In the genomic region with DNA sequence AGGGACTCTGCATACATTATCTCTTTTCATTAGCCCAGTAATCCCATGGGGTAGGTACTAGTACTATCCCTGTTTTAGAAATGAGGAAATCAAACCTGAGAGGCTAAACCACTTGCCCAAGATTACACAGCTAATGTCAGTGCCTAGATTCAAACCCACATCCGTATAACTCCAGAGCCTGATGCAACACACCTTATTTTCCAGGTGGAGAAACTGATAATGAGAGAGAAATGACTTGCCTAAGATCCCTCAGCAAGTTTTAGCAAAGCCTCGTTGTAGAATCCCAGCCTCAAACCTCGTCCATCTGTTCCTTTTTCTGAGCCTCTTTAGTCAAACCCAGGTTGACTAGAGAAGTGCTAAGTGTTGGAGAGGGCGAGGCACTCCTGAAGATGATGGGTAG, we compare ENCODE assay signal across 1 cellular context.
TF ChIP-seq lines count a peak whose summit lies in the region.

No MANE protein-coding gene starts in this region.

TF ChIP-seq in neural cell, 6 proteins besides CTCF, POLR2A, EP300 and RAD21 (continued from another document):
- TF ChIP-seq MXI1 (conservative IDR thresholded peaks at IDR 0.05; ENCODE audit: poor library complexity, severe bottlenecking) (no peak), TAF1 (IDR thresholded peaks at IDR 0.05; ENCODE audit: low read depth) (no peak), SMC3 (conservative IDR thresholded peaks at IDR 0.05; ENCODE audit: poor library complexity) (no peak)
- TF ChIP-seq, protein P1, sequence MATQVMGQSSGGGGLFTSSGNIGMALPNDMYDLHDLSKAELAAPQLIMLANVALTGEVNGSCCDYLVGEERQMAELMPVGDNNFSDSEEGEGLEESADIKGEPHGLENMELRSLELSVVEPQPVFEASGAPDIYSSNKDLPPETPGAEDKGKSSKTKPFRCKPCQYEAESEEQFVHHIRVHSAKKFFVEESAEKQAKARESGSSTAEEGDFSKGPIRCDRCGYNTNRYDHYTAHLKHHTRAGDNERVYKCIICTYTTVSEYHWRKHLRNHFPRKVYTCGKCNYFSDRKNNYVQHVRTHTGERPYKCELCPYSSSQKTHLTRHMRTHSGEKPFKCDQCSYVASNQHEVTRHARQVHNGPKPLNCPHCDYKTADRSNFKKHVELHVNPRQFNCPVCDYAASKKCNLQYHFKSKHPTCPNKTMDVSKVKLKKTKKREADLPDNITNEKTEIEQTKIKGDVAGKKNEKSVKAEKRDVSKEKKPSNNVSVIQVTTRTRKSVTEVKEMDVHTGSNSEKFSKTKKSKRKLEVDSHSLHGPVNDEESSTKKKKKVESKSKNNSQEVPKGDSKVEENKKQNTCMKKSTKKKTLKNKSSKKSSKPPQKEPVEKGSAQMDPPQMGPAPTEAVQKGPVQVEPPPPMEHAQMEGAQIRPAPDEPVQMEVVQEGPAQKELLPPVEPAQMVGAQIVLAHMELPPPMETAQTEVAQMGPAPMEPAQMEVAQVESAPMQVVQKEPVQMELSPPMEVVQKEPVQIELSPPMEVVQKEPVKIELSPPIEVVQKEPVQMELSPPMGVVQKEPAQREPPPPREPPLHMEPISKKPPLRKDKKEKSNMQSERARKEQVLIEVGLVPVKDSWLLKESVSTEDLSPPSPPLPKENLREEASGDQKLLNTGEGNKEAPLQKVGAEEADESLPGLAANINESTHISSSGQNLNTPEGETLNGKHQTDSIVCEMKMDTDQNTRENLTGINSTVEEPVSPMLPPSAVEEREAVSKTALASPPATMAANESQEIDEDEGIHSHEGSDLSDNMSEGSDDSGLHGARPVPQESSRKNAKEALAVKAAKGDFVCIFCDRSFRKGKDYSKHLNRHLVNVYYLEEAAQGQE (IDR thresholded peaks at IDR 0.05; ENCODE audit: borderline replicate concordance) = no peak
